8 cellular contexts compared by ENCODE assay signal in genomic region chr16:57277586-57277985, GRCh38. TPM values are rescaled to one million over a fixed set of nuclear protein-coding genes. Genes with fewer than 3 reads are reported as not detected.
DNase-seq lines count a peak whose midpoint lies in the region; ATAC-seq, FAIRE-seq and TF ChIP-seq lines count a peak whose summit lies in the region.

No MANE protein-coding gene starts in this region.

- ATAC-seq in A549, result peak; percentile 55 to 58; a peak in 4 of 6 replicates
- ATAC-seq in GM19328 (IDR thresholded peaks at IDR 0.05; ENCODE audit: unreplicated experiment), result no peak

- no peak for TF ChIP-seq CTCF in A549 (IDR thresholded peaks at IDR 0.05)
- no peak for TF ChIP-seq CTCF in esophagus squamous epithelium (IDR thresholded peaks at IDR 0.05)
- TF ChIP-seq CTCF in type B pancreatic cell (conservative IDR thresholded peaks at IDR 0.05), result no peak
- TF ChIP-seq CTCF in ascending aorta (IDR thresholded peaks at IDR 0.05), result no peak

- no peaks in the 10 kb centered on the region for H3K27me3 ChIP-seq in esophagus squamous epithelium
- no peaks in the 10 kb centered on the region for H3K27me3 ChIP-seq in ascending aorta

- peaks cover 10% of the 10 kb centered on the region for H3K4me1 Mint-ChIP-seq in type B pancreatic cell (ENCODE audit: unreplicated experiment)

- WGBS in A549 (ENCODE audit: missing lambda C conversion rate), result 45% methylated on average over 1 of the region's 1 CpG
- WGBS in esophagus squamous epithelium, 2 donors, result 25 to 35% methylated on average over 1 of the region's 1 CpG

- TF ChIP-seq RAD21 in A549 (conservative IDR thresholded peaks at IDR 0.05 in 1 of 2, IDR thresholded peaks at IDR 0.05 in 1 of 2), result no peak

- H3K4me1 ChIP-seq in A549, result peaks cover 28% of the 10 kb centered on the region
- H3K4me1 ChIP-seq in esophagus squamous epithelium, result peaks cover 9 to 72% (median 34%) of the 10 kb centered on the region in 3 donors
- no peaks in the 10 kb centered on the region for H3K4me1 ChIP-seq in ascending aorta

- no peak overlapping the region for H3K4me3 Mint-ChIP-seq in type B pancreatic cell

- H3K27ac Mint-ChIP-seq in type B pancreatic cell, result peak overlapping the region; percentile 50

- H3K27ac ChIP-seq in A549 (peak overlapping the region in 1 of 2 experiments; percentile 36; a peak in 2 of 6 replicates), esophagus squamous epithelium (peak overlapping the region in 3 of 4 donors; percentile 79 to 85 (median 81)), ascending aorta (no peak overlapping the region)

- TF ChIP-seq EP300 in A549 (IDR thresholded peaks at IDR 0.05), result no peak

- H3K9me3 ChIP-seq in A549, result no peaks in the 10 kb centered on the region
- no peaks in the 10 kb centered on the region for H3K9me3 ChIP-seq in esophagus squamous epithelium
- H3K9me3 ChIP-seq in ascending aorta, result no peaks in the 10 kb centered on the region

- no peak for FAIRE-seq in A549 (lab: Jason Lieb, UNC)
- FAIRE-seq in HTR-8/SVneo (lab: Jason Lieb, UNC), result peak; percentile 69

- POLR2A ChIA-PET in A549 (lab: Yijun Ruan, JAX), result interaction anchor here (0.5 to 1.3 kb wide), 2 partner anchors 32 kb away, joined by 3 to 4 read pairs; partner anchors contain the start of gene ARL2BP

- no peaks in the 10 kb centered on the region for H3K9me3 Mint-ChIP-seq in type B pancreatic cell

- H3K36me3 ChIP-seq in esophagus squamous epithelium (no peaks in the 10 kb centered on the region), ascending aorta (no peaks in the 10 kb centered on the region)

- peak overlapping the region; percentile 41 for H3K4me2 ChIP-seq in A549

- no peaks in the 10 kb centered on the region for H3K36me3 Mint-ChIP-seq in type B pancreatic cell

- intact Hi-C loops in esophagus squamous epithelium (cut with DNase I), result no loop called here
- intact Hi-C loops in ascending aorta (cut with DNase I), result no loop called here

- H3K4me3 ChIP-seq in A549, result no peak overlapping the region
- no peak overlapping the region for H3K4me3 ChIP-seq in esophagus squamous epithelium
- H3K4me3 ChIP-seq in ascending aorta, result no peak overlapping the region

- CTCF ChIA-PET in A549 (lab: Yijun Ruan, JAX), result interaction anchor here (1.2 to 2.5 kb wide), 4 partner anchors 15 to 145 kb away, joined by 3 to 13 read pairs (median 5); partner anchors contain the start of gene ARL2BP

- H3K27me3 Mint-ChIP-seq in type B pancreatic cell, result peaks cover 14% of the 10 kb centered on the region

- TF ChIP-seq POLR2A in A549 (IDR thresholded peaks at IDR 0.05; ENCODE audit: low read length) (no peak), esophagus squamous epithelium (IDR thresholded peaks at IDR 0.05) (no peak)

- DNase-seq in A549 (ENCODE audit: low read depth in 1 of 2, low spot score in 1 of 2) (peak; percentile 36 to 58), HTR-8/SVneo (ENCODE audit: insufficient read length, low spot score) (peak; percentile 86), esophagus squamous epithelium (lab: John Stamatoyannopoulos, UW) (no peak), type B pancreatic cell (ENCODE audit: extremely low spot score, unreplicated experiment) (no peak), mucosa of gallbladder (ENCODE audit: low spot score) (no peak), ascending aorta (ENCODE audit: low spot score in 2 of 2) (no peak)
- DNase-seq in activated CD4-positive, alpha-beta T cell treated with anti-CD3 and anti-CD28 coated beads for 1 hour, result peak; percentile 15

TF ChIP-seq in A549, 52 proteins besides CTCF, POLR2A, EP300 and RAD21:
- TF ChIP-seq CEBPB (IDR thresholded peaks at IDR 0.05), result no peak
- TF ChIP-seq ZSCAN20 (CRISPR knock-in tag; IDR thresholded peaks at IDR 0.05), result no peak
- no peak for TF ChIP-seq RCOR1 (IDR thresholded peaks at IDR 0.05; ENCODE audit: low read depth, low read length)
- no peak for TF ChIP-seq HEYL (CRISPR knock-in tag; IDR thresholded peaks at IDR 0.05)

RNA-seq across cellular contexts. Expression of gene PLLP, which starts 6.9 kb away (rescaled TPM):
- 3.3 and 3.7 TPM in 2 replicates for polyA plus RNA-seq in A549 (2011; rRNA removed)
- polyA plus RNA-seq in A549 (2012; cell fraction: cytosol; rRNA removed), result 3.3 and 4.2 TPM in 2 replicates
- 3.0 and 3.1 TPM in 2 replicates for polyA plus RNA-seq in A549 (2012; cell fraction: nucleus; rRNA removed)
- 1.5 to 1.9 TPM (median 1.8 TPM) in 3 replicates for polyA plus RNA-seq in A549 (2017; fragmentation: RNase III; extraction: RNeasy Plus Mini Kit Qiagen cat#74134 plus additional on column Dnase treatment)
- 5.1 and 8.3 TPM in 2 replicates for polyA minus RNA-seq in A549 (2011; rRNA and poly(A)+ RNA removed)
- 10 to 100 TPM; 15.5 to 38.5 (median 31.5) TPM for total RNA-seq in esophagus squamous epithelium
- 4.9 and 5.1 TPM in 2 replicates for total RNA-seq in type B pancreatic cell (ENCODE audit: low replicate concordance)
- 206 TPM for total RNA-seq in mucosa of gallbladder
- total RNA-seq in ascending aorta, result 0.21 TPM

RNA-seq across cellular contexts. Expression of gene ARL2BP, which starts 32.5 kb away (rescaled TPM):
- 117 and 126 TPM in 2 replicates for polyA plus RNA-seq in A549 (2011; rRNA removed)
- polyA plus RNA-seq in A549 (2012; cell fraction: cytosol; rRNA removed), result 49.9 and 58.2 TPM in 2 replicates
- 20.2 and 31.0 TPM in 2 replicates for polyA plus RNA-seq in A549 (2012; cell fraction: nucleus; rRNA removed)
- 64.0 to 68.7 TPM (median 67.0 TPM) in 3 replicates for polyA plus RNA-seq in A549 (2017; fragmentation: RNase III; extraction: RNeasy Plus Mini Kit Qiagen cat#74134 plus additional on column Dnase treatment)
- polyA minus RNA-seq in A549 (2011; rRNA and poly(A)+ RNA removed), result 48.8 and 54.9 TPM in 2 replicates
- 10 to 100 TPM; 44.5 to 75.1 (median 54.6) TPM for total RNA-seq in esophagus squamous epithelium
- total RNA-seq in type B pancreatic cell (ENCODE audit: low replicate concordance), result 37.7 and 49.4 TPM in 2 replicates
- 46.4 TPM for total RNA-seq in mucosa of gallbladder
- total RNA-seq in ascending aorta, result 44.1 TPM

Comparison
In these comparisons a context has a peak if more than half of its experiments do, and no peak if none do; other contexts are left out.
1. DNase-seq: peak in A549 (2 of 2), HTR-8/SVneo (single experiment) and activated CD4-positive, alpha-beta T cell treated with anti-CD3 and anti-CD28 coated beads for 1 hour (single experiment); none in esophagus squamous epithelium (single experiment), type B pancreatic cell (single experiment), mucosa of gallbladder (single experiment) and ascending aorta (0 of 2).
2. H3K27ac ChIP-seq: peak in esophagus squamous epithelium (3 of 4); none in ascending aorta (0 of 2).